ENCODE assay signal across 1 cellular context in the genomic region with DNA sequence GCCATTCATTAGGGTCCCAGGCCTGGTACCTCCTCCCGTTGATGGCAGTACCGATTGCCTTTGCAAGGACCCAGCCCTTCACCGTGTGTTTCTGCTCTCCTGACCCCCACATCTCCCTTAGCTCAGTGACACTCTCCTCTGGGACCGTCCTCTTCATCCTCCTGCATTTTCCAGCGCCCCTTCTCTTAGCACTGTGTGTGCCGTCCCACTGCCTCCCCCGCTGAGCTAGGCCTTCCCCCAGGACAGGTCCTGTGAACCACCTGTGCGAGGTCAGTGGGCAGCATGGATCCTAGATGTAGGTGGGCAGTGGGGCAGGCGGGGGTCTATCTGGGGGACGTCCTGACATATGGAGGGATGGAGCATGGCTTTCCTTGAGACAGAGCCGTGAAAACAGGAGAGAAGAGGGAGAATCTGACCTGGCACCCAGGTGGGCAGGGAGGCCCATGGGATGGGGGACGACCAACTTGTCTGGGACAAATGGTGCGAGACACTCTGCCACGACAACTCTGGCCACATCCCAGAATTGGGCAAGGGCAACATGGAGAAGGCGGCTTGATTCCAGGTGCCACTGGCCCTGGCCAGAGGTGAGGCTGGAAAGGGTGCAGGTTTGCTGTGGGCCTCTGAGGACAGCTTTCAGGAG.
TF ChIP-seq lines count a peak whose summit lies in the region.

No MANE protein-coding gene starts in this region.

TF ChIP-seq in H1, 55 proteins besides CTCF, POLR2A, EP300 and RAD21:
- TF ChIP-seq GTF2F1 (IDR thresholded peaks at IDR 0.05; ENCODE audit: borderline replicate concordance, low read depth, low read length) (no peak), NRF1 (IDR thresholded peaks at IDR 0.05; ENCODE audit: low read depth, low read length) (no peak), GABPA (IDR thresholded peaks at IDR 0.05; ENCODE audit: borderline replicate concordance, insufficient read depth, low read length) (no peak), CHD1 (IDR thresholded peaks at IDR 0.05; ENCODE audit: low read depth, low read length) (no peak), YY1 (IDR thresholded peaks at IDR 0.05; ENCODE audit: low read depth, low read length) (no peak), ZNF274 (IDR thresholded peaks at IDR 0.05; ENCODE audit: borderline replicate concordance, extremely low read depth, low read length) (no peak), KDM5A (IDR thresholded peaks at IDR 0.05; ENCODE audit: low read length) (no peak)
